ENCODE assay signal across 19 cellular contexts in genomic region chr12:132211326-132211725, GRCh38.
"Had no signal": no experiment of that assay in that cellular context is flagged by ENCODE, and none has a peak within 500 bp of the region (broad histone marks: within the 10 kb centered on the region; RNA-seq: fewer than 3 reads in every experiment).

No MANE protein-coding gene starts in this region.

- H3K27ac ChIP-seq: epithelial cell of prostate, esophagus muscularis mucosa, gastrocnemius medialis, parathyroid adenoma, prostate gland, thoracic aorta, transverse colon had no signal

- DNase-seq: gastrocnemius medialis; islet precursor cell; occipital lobe; spleen; stimulated activated CD4-positive, alpha-beta T cell treated with anti-CD3 and anti-CD28 coated beads, Interleukin-15, amount 100 ng/mL, for 24 hours; stimulated activated CD4-positive, alpha-beta T cell treated with anti-CD3 and anti-CD28 coated beads, Interleukin-1b, Interleukin-23, amount 100 ng/mL, for 48 hours; stimulated activated CD4-positive, alpha-beta T cell treated with anti-CD3 and anti-CD28 coated beads, Interleukin-4, amount 100 ng/mL, for 24 hours; stimulated activated naive CD8-positive, alpha-beta T cell treated with anti-CD3 and anti-CD28 coated beads, Interleukin-15, amount 100 ng/mL, for 72 hours; transverse colon had no signal

- H3K4me3 ChIP-seq: esophagus muscularis mucosa, gastrocnemius medialis, prostate gland, spleen, thoracic aorta, transverse colon had no signal

- H3K4me1 ChIP-seq: esophagus muscularis mucosa, gastrocnemius medialis, prostate gland, spleen, transverse colon had no signal

- ATAC-seq: gastrocnemius medialis; left lobe of liver; natural killer cell treated with Interleukin-12 subunit alpha and Interleukin-12 subunit beta and Interleukin-15 and Interleukin-18, amount 100 ng/mL, for 72 hours; sciatic nerve; stimulated activated memory B cell treated with anti-CD40 and anti-IgM and Interleukin-4, amounts not matched to agents 10 μg/mL and 1 μg/mL and 100 μg/mL, for 72 hours; stimulated activated naive CD8-positive, alpha-beta T cell treated with anti-CD3 and anti-CD28 coated beads, Interleukin-15, amount 100 ng/mL, for 72 hours had no signal

- H3K27ac Mint-ChIP-seq: mesothelial cell of epicardium; natural killer cell treated with Interleukin-12 subunit alpha and Interleukin-12 subunit beta and Interleukin-15 and Interleukin-18, amount 100 ng/mL, for 72 hours; stimulated activated memory B cell treated with anti-CD40 and anti-IgM and Interleukin-4, amounts not matched to agents 10 μg/mL and 1 μg/mL and 100 μg/mL, for 72 hours; stimulated activated naive CD8-positive, alpha-beta T cell treated with anti-CD3 and anti-CD28 coated beads, Interleukin-15, amount 100 ng/mL, for 72 hours had no signal

- H3K79me2 ChIP-seq: parathyroid adenoma had no signal

- H2AFZ ChIP-seq: parathyroid adenoma had no signal

- H3K36me3 Mint-ChIP-seq: mesothelial cell of epicardium; natural killer cell treated with Interleukin-12 subunit alpha and Interleukin-12 subunit beta and Interleukin-15 and Interleukin-18, amount 100 ng/mL, for 72 hours; stimulated activated memory B cell treated with anti-CD40 and anti-IgM and Interleukin-4, amounts not matched to agents 10 μg/mL and 1 μg/mL and 100 μg/mL, for 72 hours had no signal

- H3K36me3 ChIP-seq: esophagus muscularis mucosa, gastrocnemius medialis, prostate gland, spleen, thoracic aorta, transverse colon had no signal

- H3K4me3 Mint-ChIP-seq: mesothelial cell of epicardium; natural killer cell treated with Interleukin-12 subunit alpha and Interleukin-12 subunit beta and Interleukin-15 and Interleukin-18, amount 100 ng/mL, for 72 hours; stimulated activated memory B cell treated with anti-CD40 and anti-IgM and Interleukin-4, amounts not matched to agents 10 μg/mL and 1 μg/mL and 100 μg/mL, for 72 hours; stimulated activated naive CD8-positive, alpha-beta T cell treated with anti-CD3 and anti-CD28 coated beads, Interleukin-15, amount 100 ng/mL, for 72 hours had no signal

- H3K9me3 Mint-ChIP-seq: mesothelial cell of epicardium; natural killer cell treated with Interleukin-12 subunit alpha and Interleukin-12 subunit beta and Interleukin-15 and Interleukin-18, amount 100 ng/mL, for 72 hours; stimulated activated naive CD8-positive, alpha-beta T cell treated with anti-CD3 and anti-CD28 coated beads, Interleukin-15, amount 100 ng/mL, for 72 hours had no signal

- H3K9ac ChIP-seq: parathyroid adenoma had no signal

- H3K9me3 ChIP-seq: gastrocnemius medialis, prostate gland, thoracic aorta, transverse colon had no signal

- H3K4me1 Mint-ChIP-seq: mesothelial cell of epicardium had no signal
